ENCODE assay signal across 21 cellular contexts in the genomic region with DNA sequence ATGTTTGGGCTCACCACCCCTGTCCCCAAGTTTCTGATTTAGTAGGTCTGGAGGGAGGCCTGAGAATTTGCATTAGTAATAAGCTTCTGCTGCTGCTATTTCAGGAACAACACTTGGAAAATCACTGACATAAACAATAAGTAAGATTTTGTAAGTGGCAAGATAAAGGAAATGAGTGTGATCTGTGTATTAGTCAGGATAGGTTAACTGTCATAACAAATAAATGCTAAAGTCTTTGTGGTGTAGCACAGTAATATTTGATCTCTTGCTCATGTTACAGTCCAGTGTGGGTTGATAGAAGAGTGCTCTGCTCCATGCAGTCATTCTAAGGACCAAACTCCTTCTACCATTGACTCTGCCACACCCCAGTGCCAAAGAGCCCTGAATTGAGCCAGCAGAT.
DNase-seq lines count a peak whose midpoint lies in the region; ATAC-seq, FAIRE-seq and TF ChIP-seq lines count a peak whose summit lies in the region.
"Had no signal": no experiment of that assay in that cellular context is flagged by ENCODE, and none has a peak within 500 bp of the region (broad histone marks: within the 10 kb centered on the region; RNA-seq: fewer than 3 reads in every experiment).

No MANE protein-coding gene starts in this region.

- no peaks in the 10 kb centered on the region for H3K9me3 ChIP-seq in A549
- no peaks in the 10 kb centered on the region for H3K9me3 ChIP-seq in transverse colon
- H3K9me3 ChIP-seq: ascending aorta, left lung, spleen had no signal

- H3K4me1 Mint-ChIP-seq in osteocyte (ENCODE audit: unreplicated experiment), result no peaks in the 10 kb centered on the region
- H3K4me1 Mint-ChIP-seq: B cell had no signal

- no peak overlapping the region for H3K4me2 ChIP-seq in A549
- H3K4me2 ChIP-seq: KMS-11 had no signal

- CTCF ChIA-PET in A549 (lab: Yijun Ruan, JAX) (interaction anchor here (1.8 kb wide), 1 partner anchor 149 kb away, joined by 3 read pairs; no protein-coding TSS in a partner anchor), RWPE1 (lab: Yijun Ruan, JAX) (no interaction called here)

- ATAC-seq in A549 (peak in 1 of 2 experiments; percentile 45; a peak in 1 of 6 replicates), HG03571 (IDR thresholded peaks at IDR 0.05; ENCODE audit: unreplicated experiment) (no peak)
- ATAC-seq: left lung had no signal

- H3K4me1 ChIP-seq in A549 (peaks cover 36% of the 10 kb centered on the region), transverse colon (no peaks in the 10 kb centered on the region)
- H3K4me1 ChIP-seq: ascending aorta, left lung, parathyroid adenoma, spleen had no signal

- in situ Hi-C loops in transverse colon (cut with MboI; ENCODE audit: low pct_ligation_motif_present in 1 of 4, low pct_unique_long_range_greater_than_20kb in 1 of 4, low sequenced_read_pairs in 3 of 4), result no loop called here

- no peak overlapping the region for H3K4me3 Mint-ChIP-seq in osteocyte (ENCODE audit: unreplicated experiment)
- H3K4me3 Mint-ChIP-seq: B cell had no signal

- no peaks in the 10 kb centered on the region for H3K36me3 ChIP-seq in transverse colon
- H3K36me3 ChIP-seq: ascending aorta, left lung, spleen had no signal

- POLR2A ChIA-PET in A549 (lab: Yijun Ruan, JAX), result no interaction called here
- POLR2A ChIA-PET in RWPE1 (lab: Yijun Ruan, JAX; ENCODE audit: low non-redundant PET), result no interaction called here

- TF ChIP-seq CTCF in A549 (IDR thresholded peaks at IDR 0.05) (no peak), RWPE1 (conservative IDR thresholded peaks at IDR 0.05; ENCODE audit: low read depth) (no peak), fibroblast of the aortic adventitia (IDR thresholded peaks at IDR 0.05; ENCODE audit: insufficient read depth, low read length) (no peak), transverse colon (IDR thresholded peaks at IDR 0.05) (no peak), osteocyte (IDR thresholded peaks at IDR 0.05) (no peak)

- no peaks in the 10 kb centered on the region for H3K27me3 ChIP-seq in transverse colon
- H3K27me3 ChIP-seq: ascending aorta, left lung had no signal

- no peak overlapping the region for H3K27ac Mint-ChIP-seq in osteocyte (ENCODE audit: unreplicated experiment)
- H3K27ac Mint-ChIP-seq: B cell had no signal

- intact Hi-C loops in transverse colon (cut with DNase I; ENCODE audit: low total_unique reads), result no loop called here

- DNase-seq in A549 (ENCODE audit: low read depth in 1 of 2, low spot score in 1 of 2), result no peak
- DNase-seq in GM03348 (ENCODE audit: low spot score), result peak; percentile 48
- peak; percentile 29 for DNase-seq in RWPE1 (ENCODE audit: low spot score)
- DNase-seq in fibroblast of the aortic adventitia (ENCODE audit: low read depth), result peak; percentile 50
- DNase-seq in transverse colon, result no peak
- no peak for DNase-seq in osteocyte (ENCODE audit: extremely low spot score, unreplicated experiment)
- no peak for DNase-seq in LoVo (ENCODE audit: low spot score)
- DNase-seq: cortex of kidney; hypothalamus; left lung; NCI-H1436 treated with DMSO at 0.1 percent for 48 hours; NCI-H510A; spleen; stimulated activated naive CD4-positive, alpha-beta T cell had no signal

- H3K27ac ChIP-seq in A549 (no peak overlapping the region; a peak in 1 of 6 replicates), RWPE1 (no peak overlapping the region), transverse colon (no peak overlapping the region)
- H3K27ac ChIP-seq: ascending aorta, HL-60, KMS-11, left lung, parathyroid adenoma, spleen had no signal

- no peak overlapping the region for H3K4me3 ChIP-seq in A549
- no peak overlapping the region for H3K4me3 ChIP-seq in fibroblast of the aortic adventitia (ENCODE audit: low read depth, low read length)
- no peak overlapping the region for H3K4me3 ChIP-seq in transverse colon
- H3K4me3 ChIP-seq: ascending aorta, left lung, spleen had no signal

- no peaks in the 10 kb centered on the region for H3K36me3 Mint-ChIP-seq in osteocyte (ENCODE audit: unreplicated experiment)

- TF ChIP-seq EP300 in A549 (IDR thresholded peaks at IDR 0.05) (no peak), transverse colon (IDR thresholded peaks at IDR 0.05; ENCODE audit: low read depth) (no peak)

- no peaks in the 10 kb centered on the region for H3K9me3 Mint-ChIP-seq in osteocyte (ENCODE audit: unreplicated experiment)

- TF ChIP-seq POLR2A in A549 (IDR thresholded peaks at IDR 0.05; ENCODE audit: low read length) (no peak), transverse colon (IDR thresholded peaks at IDR 0.05) (no peak)

- no peaks in the 10 kb centered on the region for H3K27me3 Mint-ChIP-seq in osteocyte (ENCODE audit: unreplicated experiment)
- H3K27me3 Mint-ChIP-seq: B cell had no signal

- no peak for TF ChIP-seq RAD21 in A549 (conservative IDR thresholded peaks at IDR 0.05 in 1 of 2, IDR thresholded peaks at IDR 0.05 in 1 of 2)

- FAIRE-seq in A549 (lab: Jason Lieb, UNC), result no peak
- FAIRE-seq: TTC549 had no signal

TF ChIP-seq in A549, 52 proteins besides CTCF, POLR2A, EP300 and RAD21:
- TF ChIP-seq MAFK (IDR thresholded peaks at IDR 0.05; ENCODE audit: partially characterized antibody) (peak; percentile 9), HOXA7 (CRISPR knock-in tag; IDR thresholded peaks at IDR 0.05) (no peak)
TF ChIP-seq in A549: peak in this region for 1.

Comparison
In these comparisons a context has a peak if more than half of its experiments do, and no peak if none do; other contexts are left out.
1. DNase-seq: peak in GM03348 (single experiment), RWPE1 (single experiment) and fibroblast of the aortic adventitia (single experiment); none in A549 (0 of 2), transverse colon (single experiment), osteocyte (single experiment) and LoVo (single experiment).